8 cellular contexts compared by ENCODE assay signal in genomic region chr19:19776206-19777008, GRCh38. TPM values are rescaled to one million over a fixed set of nuclear protein-coding genes. Genes with fewer than 3 reads are reported as not detected.
DNase-seq lines count a peak whose midpoint lies in the region; ATAC-seq, FAIRE-seq and TF ChIP-seq lines count a peak whose summit lies in the region.

No MANE protein-coding gene starts in this region.

- no peak overlapping the region for H3K23ac ChIP-seq in trophoblast cell (ENCODE audit: low read length)

- intact Hi-C loops in adrenal gland (cut with DNase I): no loop called here
- intact Hi-C loops in heart left ventricle (cut with DNase I): loop anchor here in 4 of 10 donors (2.0 to 10.0 kb wide), 7 partner anchors 44 to 114 kb away; partner anchors contain the start of genes ATP13A1 (in 2 of the 4), ZNF14 (in 2 of the 4), ZNF101 (in 1 of the 4) and ZNF253 (in 1 of the 4)
- intact Hi-C loops in transverse colon (cut with DNase I; ENCODE audit: low total_unique reads): no loop called here

- TF ChIP-seq CTCF in adrenal gland (IDR thresholded peaks at IDR 0.05): peak in 2 of 6 experiments; percentile 10 to 19
- peak in 2 of 12 donors; percentile 16 to 24 for TF ChIP-seq CTCF in heart left ventricle (IDR thresholded peaks at IDR 0.05)
- peak in 1 of 5 experiments; percentile 35 for TF ChIP-seq CTCF in transverse colon (IDR thresholded peaks at IDR 0.05)

- H3K4ac ChIP-seq in trophoblast cell (ENCODE audit: low read depth, low read length): no peak overlapping the region

- H3K4me1 ChIP-seq in adrenal gland (replicated peaks in 1 of 2) (peaks cover 0 to 19% of the 10 kb centered on the region in 2 donors), heart left ventricle (peaks cover 0 to 30% (median 15%) of the 10 kb centered on the region in 12 donors), trophoblast cell (ENCODE audit: control insufficient read depth in 1 of 2, insufficient read depth in 2 of 2, low read length in 2 of 2) (peaks cover 2 to 9% of the 10 kb centered on the region in 2 experiments), transverse colon (peaks cover 11 to 20% (median 16%) of the 10 kb centered on the region in 4 donors)

- H3K18ac ChIP-seq in trophoblast cell (ENCODE audit: low read length): no peak overlapping the region

- H3K79me1 ChIP-seq in trophoblast cell (ENCODE audit: low read length): peaks cover 3% of the 10 kb centered on the region

- ATAC-seq in HG02840 (IDR thresholded peaks at IDR 0.05; ENCODE audit: low FRiP score, unreplicated experiment) (peak; percentile 98), heart left ventricle (peak; percentile 100)

- H3K27me3 ChIP-seq in adrenal gland (no peaks in the 10 kb centered on the region), heart left ventricle (no peaks in the 10 kb centered on the region), trophoblast cell (ENCODE audit: insufficient read depth, low read length) (no peaks in the 10 kb centered on the region), transverse colon (no peaks in the 10 kb centered on the region)

- TF ChIP-seq EP300 in transverse colon (IDR thresholded peaks at IDR 0.05; ENCODE audit: low read depth): no peak

- WGBS in adrenal gland, 4 donors: 0% methylated on average over 15 to 36 of the region's 36 CpGs
- WGBS in heart left ventricle, 4 donors: 0 to 1% (median 1%) methylated on average over 29 to 36 of the region's 36 CpGs
- WGBS in trophoblast cell (ENCODE audit: extremely low coverage, insufficient coverage, insufficient read length): no CpG with 5 or more reads among the region's 36 CpGs
- WGBS in transverse colon (ENCODE audit: low coverage in 1 of 2), 2 donors: 2% methylated on average over 20 of the region's 36 CpGs; no CpG with 5 or more reads in 1 of the 2 donors

- H2BK120ac ChIP-seq in trophoblast cell (ENCODE audit: insufficient read depth, low read length, poor library complexity): peak overlapping the region; percentile 62

- H2BK5ac ChIP-seq in trophoblast cell (ENCODE audit: low read depth, low read length, poor library complexity): peak overlapping the region; percentile 35

- H4K8ac ChIP-seq in trophoblast cell (ENCODE audit: low read depth, low read length): peak overlapping the region; percentile 85

- H3K4me2 ChIP-seq in trophoblast cell (ENCODE audit: low read length): peak overlapping the region; percentile 86

- H3K9ac ChIP-seq in trophoblast cell (ENCODE audit: low read length): peak overlapping the region; percentile 41

- H3K36me3 ChIP-seq in adrenal gland (replicated peaks in 1 of 2): no peaks in the 10 kb centered on the region
- H3K36me3 ChIP-seq in heart left ventricle: no peaks in the 10 kb centered on the region
- H3K36me3 ChIP-seq in trophoblast cell (ENCODE audit: control insufficient read depth in 1 of 2, insufficient read depth in 2 of 2, low read length in 2 of 2): no peaks in the 10 kb centered on the region
- H3K36me3 ChIP-seq in transverse colon: no peaks in the 10 kb centered on the region

- H3K4me3 ChIP-seq in adrenal gland (peak overlapping the region; percentile 25 to 84 (median 58)), heart left ventricle (peak overlapping the region; percentile 45 to 90 (median 81)), trophoblast cell (ENCODE audit: low read depth, low read length) (peak overlapping the region; percentile 79), transverse colon (peak overlapping the region; percentile 48 to 86 (median 60))

- peak overlapping the region; percentile 57 for H4K12ac ChIP-seq in trophoblast cell (ENCODE audit: low read depth, low read length)

- H2BK12ac ChIP-seq in trophoblast cell (ENCODE audit: low read length): no peak overlapping the region

- H2AFZ ChIP-seq in trophoblast cell (ENCODE audit: insufficient read depth, low read length, poor library complexity): peak overlapping the region; percentile 64

- peak; percentile 99 for FAIRE-seq in GM12892 (lab: Jason Lieb, UNC)

- H3K27ac ChIP-seq in adrenal gland: peak overlapping the region in 3 of 5 donors; percentile 45 to 87 (median 68)
- peak overlapping the region in 11 of 12 donors; percentile 43 to 84 (median 70) for H3K27ac ChIP-seq in heart left ventricle
- H3K27ac ChIP-seq in trophoblast cell (ENCODE audit: low read depth, low read length): peak overlapping the region; percentile 44
- H3K27ac ChIP-seq in transverse colon: peak overlapping the region; percentile 79 to 88 (median 80)

- H3K9me3 ChIP-seq in adrenal gland (replicated peaks in 1 of 3) (no peaks in the 10 kb centered on the region), heart left ventricle (no peaks in the 10 kb centered on the region), trophoblast cell (ENCODE audit: insufficient read depth, low read depth, low read length) (no peaks in the 10 kb centered on the region), transverse colon (no peaks in the 10 kb centered on the region)

- TF ChIP-seq POLR2A in GM12892 (IDR thresholded peaks at IDR 0.05; ENCODE audit: low read depth, low read length) (peak; percentile 71; the same call in 1 of the 2 replicates), adrenal gland (IDR thresholded peaks at IDR 0.05) (peak in 1 of 2 donors; percentile 81), heart left ventricle (IDR thresholded peaks at IDR 0.05) (peak in 1 of 2 donors; percentile 64), transverse colon (IDR thresholded peaks at IDR 0.05) (peak; percentile 66)

- in situ Hi-C loops in transverse colon (cut with MboI; ENCODE audit: low pct_ligation_motif_present in 1 of 4, low pct_unique_long_range_greater_than_20kb in 1 of 4, low sequenced_read_pairs in 3 of 4): loop anchor here in 1 of 4 donors (5.0 kb wide), 1 partner anchor 51 kb away; no protein-coding TSS in a partner anchor

- H3K14ac ChIP-seq in trophoblast cell (ENCODE audit: low read length): peak overlapping the region; percentile 60

- peak; percentile 75 for DNase-seq in GM12892 (ENCODE audit: insufficient read length)
- DNase-seq in NCI-H1436 (lab: John Stamatoyannopoulos, UW): peak; percentile 85
- DNase-seq in SW480 (ENCODE audit: low spot score): peak; percentile 99
- peak; percentile 97 to 99 (median 98) for DNase-seq in adrenal gland
- DNase-seq in heart left ventricle: peak; percentile 97 to 99 (median 98)
- peak; percentile 99 for DNase-seq in trophoblast cell
- DNase-seq in transverse colon: peak; percentile 98

- no peak overlapping the region for H2AK5ac ChIP-seq in trophoblast cell (ENCODE audit: low read length)

- H3K79me2 ChIP-seq in trophoblast cell (ENCODE audit: control insufficient read depth, insufficient read depth, low read length, poor library complexity): peaks cover 3% of the 10 kb centered on the region

- peak overlapping the region; percentile 65 for H4K91ac ChIP-seq in trophoblast cell (ENCODE audit: low read depth, low read length)

RNA-seq across cellular contexts. Expression of gene ZNF14, which starts 43.5 kb away (rescaled TPM):
- polyA plus RNA-seq in GM12892 (2012; ENCODE audit: missing spikeins): 4.3 TPM
- total RNA-seq in adrenal gland (1 to 10 TPM; 3.1 to 7.2 (median 4.2) TPM), heart left ventricle (1 to 10 TPM; 2.9 to 7.9 (median 3.6) TPM), transverse colon (10 to 100 TPM in 1 of 4 donors, 1 to 10 TPM in 2, under 1 TPM in 1; 0.37 to 10.0 (median 4.6) TPM)
- polyA plus RNA-seq in adrenal gland (1 to 10 TPM; 2.7 to 5.2 (median 3.9) TPM), heart left ventricle (1 to 10 TPM; 2.3 to 3.1 TPM)
- 2.6 and 2.9 TPM in 2 replicates for polyA plus RNA-seq in trophoblast cell (2013)

RNA-seq across cellular contexts. Expression of gene ZNF506, which starts 45.1 kb away (rescaled TPM):
- 9.8 TPM for polyA plus RNA-seq in GM12892 (2012; ENCODE audit: missing spikeins)
- total RNA-seq in adrenal gland (10 to 100 TPM in 7 of 8 donors, 1 to 10 TPM in 1; 9.9 to 38.6 (median 22.2) TPM), heart left ventricle (10 to 100 TPM in 8 of 9 donors, 1 to 10 TPM in 1; 9.0 to 20.2 (median 11.6) TPM), transverse colon (10 to 100 TPM; 11.6 to 43.2 (median 25.4) TPM)
- polyA plus RNA-seq in adrenal gland (10 to 100 TPM in 1 of 3 donors, 1 to 10 TPM in 2; 4.7 to 22.1 (median 7.5) TPM), heart left ventricle (1 to 10 TPM; 5.0 to 6.5 TPM)
- 12.6 and 13.6 TPM in 2 replicates for polyA plus RNA-seq in trophoblast cell (2013)

Comparison
In these comparisons a context has a peak if more than half of its experiments do, and no peak if none do; other contexts are left out.
1. Peak in every context shown above with its lines: DNase-seq, ATAC-seq, H3K4me3 ChIP-seq and H3K27ac ChIP-seq.